ENCODE assay signal across 1 cellular context in the genomic region with DNA sequence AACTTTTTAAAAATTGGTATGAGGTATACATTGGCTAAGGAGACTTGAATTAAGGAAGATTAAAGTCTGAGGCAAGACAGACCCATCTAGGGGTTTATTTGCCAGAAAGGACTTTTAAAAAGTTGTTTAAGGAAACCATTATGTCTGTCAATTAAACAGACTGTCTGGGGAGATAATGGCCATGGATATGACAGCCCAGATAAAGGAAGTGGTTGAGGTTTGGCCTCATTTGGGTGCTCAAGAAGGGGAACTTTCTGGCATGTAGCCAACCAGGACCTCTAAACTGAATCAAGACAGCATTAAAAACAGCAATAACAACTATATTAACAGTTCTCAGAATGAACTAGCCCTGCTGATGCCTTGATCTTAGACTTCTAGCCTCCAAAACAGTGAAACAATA.
TF ChIP-seq lines count a peak whose summit lies in the region.

No MANE protein-coding gene starts in this region.

TF ChIP-seq in K562, 482 proteins besides CTCF, POLR2A, EP300 and RAD21 (continued from another document):
- TF ChIP-seq MLLT1 (IDR thresholded peaks at IDR 0.05) (no peak), PML (IDR thresholded peaks at IDR 0.05; ENCODE audit: low read length) (0 out of 2 replicates have a peak, but pooled peaks have one; percentile 32), RCOR1 (IDR thresholded peaks at IDR 0.05; ENCODE audit: borderline replicate concordance in 1 of 2, low read depth in 2 of 2, low read length in 2 of 2) (0 out of 4 replicates have a peak, but pooled peaks of 1 of the 2 experiments have one; percentile 19), IRF2 (CRISPR knock-in tag; IDR thresholded peaks at IDR 0.05) (no peak), SMARCA4 (IDR thresholded peaks at IDR 0.05) (peak; percentile 19; the same call in 1 of the 2 replicates), CBFA2T3 (IDR thresholded peaks at IDR 0.05) (peak; percentile 64), TEAD4 (IDR thresholded peaks at IDR 0.05; ENCODE audit: low read length) (peak; percentile 71; the same call in 1 of the 2 replicates), TEAD4 (CRISPR knock-in tag; IDR thresholded peaks at IDR 0.05; ENCODE audit: borderline replicate concordance) (no peak), ARID1B (IDR thresholded peaks at IDR 0.05) (peak; percentile 73), PBX2 (CRISPR knock-in tag; IDR thresholded peaks at IDR 0.05; ENCODE audit: low read depth) (no peak), PBX2 (tag; conservative IDR thresholded peaks at IDR 0.05; ENCODE audit: low read depth) (peak; percentile 62; the same call in 1 of the 2 replicates), DIDO1 (tag; IDR thresholded peaks at IDR 0.05; ENCODE audit: low read depth) (no peak), REST (CRISPR knock-in tag; IDR thresholded peaks at IDR 0.05; ENCODE audit: low read depth) (no peak), NCOR1 (IDR thresholded peaks at IDR 0.05) (peak; percentile 42; the same call in 1 of the 2 replicates), TCF3 (CRISPR knock-in tag; IDR thresholded peaks at IDR 0.05) (peak; percentile 72), NFXL1 (CRISPR knock-in tag; IDR thresholded peaks at IDR 0.05) (no peak), TAL1 (IDR thresholded peaks at IDR 0.05) (peak; percentile 61), DPF2 (IDR thresholded peaks at IDR 0.05) (peak; percentile 57; the same call in 1 of the 2 replicates), KDM1A (IDR thresholded peaks at IDR 0.05) (no peak), TAF15 (IDR thresholded peaks at IDR 0.05; ENCODE audit: low read depth, low read length) (no peak), CXXC5 (CRISPR knock-in tag; IDR thresholded peaks at IDR 0.05) (no peak), SPI1 (IDR thresholded peaks at IDR 0.05; ENCODE audit: borderline replicate concordance, low read depth, low read length) (peak; percentile 64; the same call in 1 of the 2 replicates), MYC (IDR thresholded peaks at IDR 0.05; ENCODE audit: low read depth, low read length) (no peak), MYC (CRISPR knock-in tag; IDR thresholded peaks at IDR 0.05; ENCODE audit: borderline replicate concordance, low read depth) (no peak), KLF16 (IDR thresholded peaks at IDR 0.05) (0 out of 2 replicates have a peak, but pooled peaks have one; percentile 32), NFIC (IDR thresholded peaks at IDR 0.05) (peak; percentile 92)
- TF ChIP-seq, protein P1, sequence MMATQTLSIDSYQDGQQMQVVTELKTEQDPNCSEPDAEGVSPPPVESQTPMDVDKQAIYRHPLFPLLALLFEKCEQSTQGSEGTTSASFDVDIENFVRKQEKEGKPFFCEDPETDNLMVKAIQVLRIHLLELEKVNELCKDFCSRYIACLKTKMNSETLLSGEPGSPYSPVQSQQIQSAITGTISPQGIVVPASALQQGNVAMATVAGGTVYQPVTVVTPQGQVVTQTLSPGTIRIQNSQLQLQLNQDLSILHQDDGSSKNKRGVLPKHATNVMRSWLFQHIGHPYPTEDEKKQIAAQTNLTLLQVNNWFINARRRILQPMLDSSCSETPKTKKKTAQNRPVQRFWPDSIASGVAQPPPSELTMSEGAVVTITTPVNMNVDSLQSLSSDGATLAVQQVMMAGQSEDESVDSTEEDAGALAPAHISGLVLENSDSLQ (IDR thresholded peaks at IDR 0.05) = peak; percentile 74
- TF ChIP-seq, protein P2, sequence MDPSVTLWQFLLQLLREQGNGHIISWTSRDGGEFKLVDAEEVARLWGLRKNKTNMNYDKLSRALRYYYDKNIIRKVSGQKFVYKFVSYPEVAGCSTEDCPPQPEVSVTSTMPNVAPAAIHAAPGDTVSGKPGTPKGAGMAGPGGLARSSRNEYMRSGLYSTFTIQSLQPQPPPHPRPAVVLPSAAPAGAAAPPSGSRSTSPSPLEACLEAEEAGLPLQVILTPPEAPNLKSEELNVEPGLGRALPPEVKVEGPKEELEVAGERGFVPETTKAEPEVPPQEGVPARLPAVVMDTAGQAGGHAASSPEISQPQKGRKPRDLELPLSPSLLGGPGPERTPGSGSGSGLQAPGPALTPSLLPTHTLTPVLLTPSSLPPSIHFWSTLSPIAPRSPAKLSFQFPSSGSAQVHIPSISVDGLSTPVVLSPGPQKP (CRISPR knock-in tag; IDR thresholded peaks at IDR 0.05) = no peak
